13 cellular contexts compared by ENCODE assay signal in genomic region chr14:65780566-65780965, GRCh38.
DNase-seq lines count a peak whose midpoint lies in the region; FAIRE-seq and TF ChIP-seq lines count a peak whose summit lies in the region.
"Had no signal": no experiment of that assay in that cellular context is flagged by ENCODE, and none has a peak within 500 bp of the region (broad histone marks: within the 10 kb centered on the region; RNA-seq: fewer than 3 reads in every experiment).

No MANE protein-coding gene starts in this region.

- no peaks in the 10 kb centered on the region for H3K9me3 ChIP-seq in PC-9 (ENCODE audit: insufficient read depth, low read depth)
- H3K9me3 ChIP-seq: BLaER1 treated with 17β-estradiol and CSF1 and Interleukin-3, amounts not matched to agents 10 nM and 100 nM had no signal

- TF ChIP-seq CTCF in PC-9 (conservative IDR thresholded peaks at IDR 0.05): no peak

- no peak overlapping the region for H2AFZ ChIP-seq in PC-9

- POLR2A ChIA-PET in PC-9 (lab: Charles Lee; ENCODE audit: unreplicated experiment): no interaction called here

- no peaks in the 10 kb centered on the region for H3K36me3 ChIP-seq in PC-9 (ENCODE audit: low read depth)
- H3K36me3 ChIP-seq: BLaER1 treated with 17β-estradiol and CSF1 and Interleukin-3, amounts not matched to agents 10 nM and 100 nM had no signal

- in situ Hi-C loops in G401 (cut with HindIII; ENCODE audit: low sequenced_read_pairs): no loop called here

- H3K4me2 ChIP-seq in PC-9: no peak overlapping the region
- H3K4me2 ChIP-seq: BLaER1 treated with 17β-estradiol and CSF1 and Interleukin-3, amounts not matched to agents 10 nM and 100 nM had no signal

- no TSS peak for BruUV-seq in PC-9 (replicated peaks; lab: Mats Ljungman, UMichigan)

- no peaks in the 10 kb centered on the region for H3K9me2 ChIP-seq in PC-9 (ENCODE audit: insufficient read depth)

- H3K27me3 ChIP-seq in PC-9 (ENCODE audit: insufficient read depth, low read depth): no peaks in the 10 kb centered on the region
- H3K27me3 ChIP-seq: BLaER1 treated with 17β-estradiol and CSF1 and Interleukin-3, amounts not matched to agents 10 nM and 100 nM had no signal

- H3K4me3 ChIP-seq in PC-9: no peak overlapping the region
- H3K4me3 ChIP-seq: BLaER1 treated with 17β-estradiol and CSF1 and Interleukin-3, amounts not matched to agents 10 nM and 100 nM had no signal

- FAIRE-seq in urothelium cell line (lab: Jason Lieb, UNC): peak; percentile 23
- FAIRE-seq: GM12892 had no signal

- CTCF ChIA-PET in PC-9 (lab: Charles Lee): no interaction called here

- DNase-seq in DMS 273 (lab: John Stamatoyannopoulos, UW; ENCODE audit: unreplicated experiment): peak; percentile 62
- peak; percentile 80 for DNase-seq in G401 (ENCODE audit: low spot score)
- DNase-seq in NCI-H69 (lab: John Stamatoyannopoulos, UW): peak; percentile 64
- DNase-seq in urothelium cell line (ENCODE audit: low spot score): no peak
- DNase-seq in NCI-H2081 treated with DMSO at 0.1 percent for 48 hours (lab: John Stamatoyannopoulos, UW): no peak
- DNase-seq in PC-9: no peak
- DNase-seq: Calu3; CD8-positive, alpha-beta T cell; GDM1; GOT3; H9 had no signal

- intact Hi-C loops in PC-9 (cut with micrococcal nuclease; ENCODE audit: unreplicated experiment): no loop called here

- H4K20me1 ChIP-seq in PC-9 (ENCODE audit: insufficient read depth): no peaks in the 10 kb centered on the region
- H4K20me1 ChIP-seq: BLaER1 treated with 17β-estradiol and CSF1 and Interleukin-3, amounts not matched to agents 10 nM and 100 nM had no signal

- H3F3A ChIP-seq in PC-9 (ENCODE audit: insufficient read depth, low read depth): no peaks in the 10 kb centered on the region

- no peaks in the 10 kb centered on the region for H3K4me1 ChIP-seq in PC-9 (replicated peaks; ENCODE audit: insufficient read depth)
- H3K4me1 ChIP-seq: BLaER1 treated with 17β-estradiol and CSF1 and Interleukin-3, amounts not matched to agents 10 nM and 100 nM had no signal

- no peaks in the 10 kb centered on the region for H3K79me2 ChIP-seq in PC-9 (ENCODE audit: low read depth)

- H3K27ac ChIP-seq in PC-9: no peak overlapping the region
- H3K27ac ChIP-seq: BLaER1 treated with 17β-estradiol and CSF1 and Interleukin-3, amounts not matched to agents 10 nM and 100 nM had no signal

Comparison
In these comparisons a context has a peak if more than half of its experiments do, and no peak if none do; other contexts are left out.
1. DNase-seq: peak in DMS 273 (single experiment), G401 (single experiment) and NCI-H69 (single experiment); none in urothelium cell line (single experiment), NCI-H2081 treated with DMSO at 0.1 percent for 48 hours (single experiment) and PC-9 (0 of 2).